Comparison of ENCODE assay signal across 2 cellular contexts in the genomic region with DNA sequence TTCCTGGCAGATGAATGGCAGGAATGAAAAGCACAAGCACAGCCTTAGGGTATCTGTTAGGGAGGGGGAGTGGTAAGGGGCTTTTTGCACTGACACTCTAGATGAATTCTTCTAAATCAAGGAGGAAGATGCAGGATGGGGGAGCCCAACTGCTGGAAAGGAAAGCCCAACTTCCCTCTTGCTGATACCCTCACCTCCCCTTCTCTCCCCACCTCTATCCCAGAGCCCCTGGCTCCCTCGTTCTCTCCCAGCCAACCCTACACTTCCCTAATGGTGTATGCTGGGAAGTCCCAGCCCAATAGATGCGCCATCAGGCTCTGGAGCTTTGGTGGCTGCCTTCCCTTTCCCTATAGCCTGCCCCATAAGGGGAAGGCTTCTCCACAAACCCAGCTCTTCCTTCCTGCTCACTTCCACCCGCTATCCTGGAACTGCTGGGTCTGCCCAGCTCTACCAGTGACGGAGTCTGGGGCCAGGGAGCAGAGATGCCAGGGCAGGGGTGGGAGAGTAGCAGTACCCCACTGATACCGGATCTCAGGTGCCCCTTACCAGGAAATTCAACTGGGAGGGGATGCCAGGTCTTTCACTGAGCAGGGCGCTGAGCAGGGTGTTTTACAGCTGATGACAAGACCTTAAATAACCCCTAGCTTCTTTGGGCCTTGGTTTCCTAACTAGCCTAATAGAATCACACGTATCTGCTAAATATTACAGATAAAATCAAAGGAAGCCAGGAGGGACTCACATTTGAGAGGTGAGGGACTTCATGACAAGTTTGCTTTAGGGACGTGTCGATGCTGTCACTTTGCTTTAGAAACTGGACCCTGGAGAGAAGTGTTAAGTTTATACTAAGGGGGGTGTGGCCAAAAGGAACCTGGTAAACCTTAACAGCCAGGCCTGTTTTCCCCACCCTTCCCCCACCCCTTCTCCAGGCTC.
TF ChIP-seq lines count a peak whose summit lies in the region.

No MANE protein-coding gene starts in this region.

TF ChIP-seq in SK-N-SH, 30 proteins besides CTCF, POLR2A, EP300 and RAD21:
- TF ChIP-seq CHD2 (IDR thresholded peaks at IDR 0.05; ENCODE audit: low read length, partially characterized antibody) (peak; percentile 1), GATA2 (CRISPR knock-in tag; IDR thresholded peaks at IDR 0.05) (peak; percentile 17; the same call in 1 of the 2 replicates)
- TF ChIP-seq, protein P1, sequence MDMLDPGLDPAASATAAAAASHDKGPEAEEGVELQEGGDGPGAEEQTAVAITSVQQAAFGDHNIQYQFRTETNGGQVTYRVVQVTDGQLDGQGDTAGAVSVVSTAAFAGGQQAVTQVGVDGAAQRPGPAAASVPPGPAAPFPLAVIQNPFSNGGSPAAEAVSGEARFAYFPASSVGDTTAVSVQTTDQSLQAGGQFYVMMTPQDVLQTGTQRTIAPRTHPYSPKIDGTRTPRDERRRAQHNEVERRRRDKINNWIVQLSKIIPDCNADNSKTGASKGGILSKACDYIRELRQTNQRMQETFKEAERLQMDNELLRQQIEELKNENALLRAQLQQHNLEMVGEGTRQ (IDR thresholded peaks at IDR 0.05; ENCODE audit: borderline replicate concordance, low read depth, low read length) = no peak

TF ChIP-seq in SK-N-SH treated with all-trans-retinoic acid at 6 μM for 48 hours, 23 proteins besides CTCF, POLR2A, EP300 and RAD21:
- TF ChIP-seq SNAI2 (CRISPR knock-in tag; IDR thresholded peaks at IDR 0.05) (no peak), ZFP3 (CRISPR knock-in tag; IDR thresholded peaks at IDR 0.05) (no peak), GLIS3 (CRISPR knock-in tag; IDR thresholded peaks at IDR 0.05) (no peak)
- TF ChIP-seq, protein P2, sequence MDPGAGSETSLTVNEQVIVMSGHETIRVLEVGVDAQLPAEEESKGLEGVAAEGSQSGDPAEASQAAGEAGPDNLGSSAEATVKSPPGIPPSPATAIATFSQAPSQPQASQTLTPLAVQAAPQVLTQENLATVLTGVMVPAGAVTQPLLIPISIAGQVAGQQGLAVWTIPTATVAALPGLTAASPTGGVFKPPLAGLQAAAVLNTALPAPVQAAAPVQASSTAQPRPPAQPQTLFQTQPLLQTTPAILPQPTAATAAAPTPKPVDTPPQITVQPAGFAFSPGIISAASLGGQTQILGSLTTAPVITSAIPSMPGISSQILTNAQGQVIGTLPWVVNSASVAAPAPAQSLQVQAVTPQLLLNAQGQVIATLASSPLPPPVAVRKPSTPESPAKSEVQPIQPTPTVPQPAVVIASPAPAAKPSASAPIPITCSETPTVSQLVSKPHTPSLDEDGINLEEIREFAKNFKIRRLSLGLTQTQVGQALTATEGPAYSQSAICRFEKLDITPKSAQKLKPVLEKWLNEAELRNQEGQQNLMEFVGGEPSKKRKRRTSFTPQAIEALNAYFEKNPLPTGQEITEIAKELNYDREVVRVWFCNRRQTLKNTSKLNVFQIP (CRISPR knock-in tag; IDR thresholded peaks at IDR 0.05; ENCODE audit: borderline replicate concordance, low read depth) = no peak
